ENCODE assay signal across 1 cellular context in genomic region chr17:81265576-81265975, GRCh38.
TF ChIP-seq lines count a peak whose summit lies in the region.

No MANE protein-coding gene starts in this region.

TF ChIP-seq in HepG2, 621 proteins besides CTCF, POLR2A, EP300 and RAD21:
- no peak for TF ChIP-seq NR1H2 (CRISPR knock-in tag; IDR thresholded peaks at IDR 0.05; ENCODE audit: borderline replicate concordance, low read depth)
- TF ChIP-seq, protein P1, sequence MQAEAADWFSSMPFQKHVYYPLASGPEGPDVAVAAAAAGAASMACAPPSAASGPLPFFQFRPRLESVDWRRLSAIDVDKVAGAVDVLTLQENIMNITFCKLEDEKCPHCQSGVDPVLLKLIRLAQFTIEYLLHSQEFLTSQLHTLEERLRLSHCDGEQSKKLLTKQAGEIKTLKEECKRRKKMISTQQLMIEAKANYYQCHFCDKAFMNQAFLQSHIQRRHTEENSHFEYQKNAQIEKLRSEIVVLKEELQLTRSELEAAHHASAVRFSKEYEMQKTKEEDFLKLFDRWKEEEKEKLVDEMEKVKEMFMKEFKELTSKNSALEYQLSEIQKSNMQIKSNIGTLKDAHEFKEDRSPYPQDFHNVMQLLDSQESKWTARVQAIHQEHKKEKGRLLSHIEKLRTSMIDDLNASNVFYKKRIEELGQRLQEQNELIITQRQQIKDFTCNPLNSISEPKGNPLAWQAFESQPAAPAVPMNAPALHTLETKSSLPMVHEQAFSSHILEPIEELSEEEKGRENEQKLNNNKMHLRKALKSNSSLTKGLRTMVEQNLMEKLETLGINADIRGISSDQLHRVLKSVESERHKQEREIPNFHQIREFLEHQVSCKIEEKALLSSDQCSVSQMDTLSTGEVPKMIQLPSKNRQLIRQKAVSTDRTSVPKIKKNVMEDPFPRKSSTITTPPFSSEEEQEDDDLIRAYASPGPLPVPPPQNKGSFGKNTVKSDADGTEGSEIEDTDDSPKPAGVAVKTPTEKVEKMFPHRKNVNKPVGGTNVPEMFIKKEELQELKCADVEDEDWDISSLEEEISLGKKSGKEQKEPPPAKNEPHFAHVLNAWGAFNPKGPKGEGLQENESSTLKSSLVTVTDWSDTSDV (CRISPR knock-in tag; IDR thresholded peaks at IDR 0.05) = 0 out of 2 replicates have a peak, but pooled peaks have one; percentile 50
